14 cellular contexts compared by ENCODE assay signal in genomic region chr4:3781193-3781886, GRCh38.
DNase-seq lines count a peak whose midpoint lies in the region; ATAC-seq and TF ChIP-seq lines count a peak whose summit lies in the region.
"Had no signal": no experiment of that assay in that cellular context is flagged by ENCODE, and none has a peak within 500 bp of the region (broad histone marks: within the 10 kb centered on the region; RNA-seq: fewer than 3 reads in every experiment).

No MANE protein-coding gene starts in this region.

- DNase-seq in NCI-H82 (lab: John Stamatoyannopoulos, UW) (peak; percentile 10), NCI-H82 treated with DMSO at 0.1 percent for 48 hours (lab: John Stamatoyannopoulos, UW; ENCODE audit: unreplicated experiment) (no peak), ELF-1 (ENCODE audit: low read depth, low spot score) (peak; percentile 51), NB4 (ENCODE audit: low read depth) (peak; percentile 38), fibroblast of mammary gland (ENCODE audit: low read depth) (peak; percentile 11)
- DNase-seq: activated CD4-positive, alpha-beta T cell treated with anti-CD3 and anti-CD28 coated beads, Interleukin-2, amount 50 U/mL, for 4 hours; activated T-cell treated with anti-CD3 and anti-CD28 coated beads, Interleukin-2, amount 50 U/mL, for 72 hours; esophagus squamous epithelium; NCI-H1436; psoas muscle; stimulated activated naive CD4-positive, alpha-beta T cell treated with Interleukin-2 at 50 U/mL for 16 hours had no signal

- no peak for TF ChIP-seq CTCF in NB4 (IDR thresholded peaks at IDR 0.05; ENCODE audit: low read depth, low read length)
- no peak for TF ChIP-seq CTCF in fibroblast of mammary gland (conservative IDR thresholded peaks at IDR 0.05; ENCODE audit: control insufficient read depth, insufficient read depth, low read depth, low read length)

- H3K4me3 ChIP-seq in NB4 (ENCODE audit: low read depth, low read length), result no peak overlapping the region
- no peak overlapping the region for H3K4me3 ChIP-seq in fibroblast of mammary gland (ENCODE audit: control insufficient read depth, low read depth, low read length)
- H3K4me3 ChIP-seq: esophagus squamous epithelium, psoas muscle had no signal

- ATAC-seq in HG03139 (IDR thresholded peaks at IDR 0.05; ENCODE audit: unreplicated experiment) (no peak), HG03457 (IDR thresholded peaks at IDR 0.05; ENCODE audit: unreplicated experiment) (no peak), GM18873 (IDR thresholded peaks at IDR 0.05; ENCODE audit: low FRiP score, unreplicated experiment) (no peak)
- ATAC-seq: activated T-cell treated with anti-CD3 and anti-CD28 coated beads, Interleukin-2, amount 50 U/mL, for 72 hours had no signal

- no peak for TF ChIP-seq POLR2A in NB4 (IDR thresholded peaks at IDR 0.05; ENCODE audit: extremely low read depth, insufficient read length)
